22 cellular contexts compared by ENCODE assay signal in the genomic region with DNA sequence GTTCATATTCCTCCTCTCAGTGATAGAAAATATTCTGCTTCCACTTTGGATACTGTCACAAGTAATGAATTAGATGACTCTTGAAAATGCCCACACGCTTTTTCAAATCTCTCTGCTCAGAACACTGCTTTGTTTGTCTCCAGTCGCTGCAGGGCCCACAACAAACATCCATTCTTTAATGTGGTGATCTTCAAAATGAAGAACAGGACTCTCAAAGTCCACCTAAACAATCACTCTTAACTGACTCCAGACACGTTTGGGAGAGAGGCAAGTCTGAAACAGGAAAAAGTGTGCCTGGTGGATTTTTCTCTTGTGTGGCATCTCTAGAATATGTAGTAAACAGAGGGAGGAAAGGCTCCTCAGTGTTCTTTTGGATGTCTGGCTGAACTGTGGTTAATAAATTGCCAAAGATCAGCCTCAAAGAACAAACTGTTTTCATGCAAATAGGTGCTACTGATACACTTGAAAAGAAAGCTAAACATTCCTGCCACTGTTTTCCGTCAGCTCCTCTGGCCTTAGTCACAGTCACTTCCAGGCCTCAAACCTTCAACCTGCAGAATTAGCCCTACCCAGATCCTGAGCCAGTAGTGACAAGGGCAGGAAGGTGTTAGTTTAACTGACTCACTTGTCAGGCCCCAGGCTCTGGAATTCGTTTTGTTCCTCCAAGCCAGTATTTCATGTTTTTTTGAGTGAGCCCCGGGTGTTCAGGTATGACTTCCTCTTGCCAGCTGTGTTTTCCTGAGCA.
DNase-seq lines count a peak whose midpoint lies in the region; TF ChIP-seq lines count a peak whose summit lies in the region.
"Had no signal": no experiment of that assay in that cellular context is flagged by ENCODE, and none has a peak within 500 bp of the region (broad histone marks: within the 10 kb centered on the region; RNA-seq: fewer than 3 reads in every experiment).

No MANE protein-coding gene starts in this region.

- peaks cover 10% of the 10 kb centered on the region for H3K36me3 Mint-ChIP-seq in nephron (ENCODE audit: low read depth)
- H3K36me3 Mint-ChIP-seq: activated naive CD4-positive, alpha-beta T cell treated with anti-CD3 and anti-CD28 coated beads, Interleukin-2, amount 10 ng/mL, durations not matched to agents 7 days and 5 days; memory B cell had no signal

- no peaks in the 10 kb centered on the region for H3K27me3 ChIP-seq in esophagus muscularis mucosa
- H3K27me3 ChIP-seq in ovary: no peaks in the 10 kb centered on the region
- H3K27me3 ChIP-seq: MG63, vagina had no signal

- no peak for TF ChIP-seq CTCF in esophagus muscularis mucosa (IDR thresholded peaks at IDR 0.05)
- TF ChIP-seq CTCF in nephron (IDR thresholded peaks at IDR 0.05; ENCODE audit: unreplicated experiment in 3 of 3): no peak
- TF ChIP-seq CTCF in ovary (IDR thresholded peaks at IDR 0.05): no peak
- no peak for TF ChIP-seq CTCF in GM13977 (IDR thresholded peaks at IDR 0.05; ENCODE audit: extremely low read depth, insufficient read depth, missing control alignments)

- WGBS in esophagus muscularis mucosa: 49% methylated on average over 6 of the region's 6 CpGs
- WGBS in ovary, 3 donors: 53 to 67% (median 54%) methylated on average over 6 of the region's 6 CpGs

- no peak for TF ChIP-seq POLR2A in esophagus muscularis mucosa (IDR thresholded peaks at IDR 0.05; ENCODE audit: low read depth)
- TF ChIP-seq POLR2A in ovary (IDR thresholded peaks at IDR 0.05): no peak

- H3K4me1 Mint-ChIP-seq in nephron: peaks cover 40% of the 10 kb centered on the region
- H3K4me1 Mint-ChIP-seq: activated B cell treated with CpG ODN at 0.5 μM for 24 hours; activated naive CD4-positive, alpha-beta T cell treated with anti-CD3 and anti-CD28 coated beads, Interleukin-2, amount 10 ng/mL, durations not matched to agents 7 days and 5 days; central memory CD8-positive, alpha-beta T cell; memory B cell had no signal

- H3K9me3 ChIP-seq in esophagus muscularis mucosa: no peaks in the 10 kb centered on the region
- no peaks in the 10 kb centered on the region for H3K9me3 ChIP-seq in ovary
- H3K9me3 ChIP-seq: MG63, prostate gland, vagina had no signal

- H3K4me1 ChIP-seq in esophagus muscularis mucosa (peaks cover 0 to 36% (median 23%) of the 10 kb centered on the region in 4 donors), ovary (ENCODE audit: insufficient read depth) (no peaks in the 10 kb centered on the region)
- H3K4me1 ChIP-seq: prostate gland, vagina had no signal

- no peak overlapping the region for H3K4me3 ChIP-seq in esophagus muscularis mucosa
- H3K4me3 ChIP-seq in ovary: no peak overlapping the region
- H3K4me3 ChIP-seq: MG63, prostate gland, SK-N-MC, vagina had no signal

- H3K4me3 Mint-ChIP-seq in nephron: no peak overlapping the region
- H3K4me3 Mint-ChIP-seq: activated B cell treated with CpG ODN at 0.5 μM for 24 hours; activated naive CD4-positive, alpha-beta T cell treated with anti-CD3 and anti-CD28 coated beads, Interleukin-2, amount 10 ng/mL, durations not matched to agents 7 days and 5 days; central memory CD8-positive, alpha-beta T cell; memory B cell had no signal

- in situ Hi-C loops in GM13977 (cut with MboI; ENCODE audit: low pct_unique_long_range_greater_than_20kb, low sequenced_read_pairs, unreplicated experiment): loop anchor here (25.0 kb wide), 1 partner anchor 688 kb away; no protein-coding TSS in a partner anchor

- H3K36me3 ChIP-seq in esophagus muscularis mucosa: no peaks in the 10 kb centered on the region
- no peaks in the 10 kb centered on the region for H3K36me3 ChIP-seq in ovary
- H3K36me3 ChIP-seq: MG63, prostate gland, vagina had no signal

- peak overlapping the region; percentile 90 to 94 (median 90) for H3K27ac Mint-ChIP-seq in nephron
- H3K27ac Mint-ChIP-seq: activated B cell treated with CpG ODN at 0.5 μM for 24 hours; activated naive CD4-positive, alpha-beta T cell treated with anti-CD3 and anti-CD28 coated beads, Interleukin-2, amount 10 ng/mL, durations not matched to agents 7 days and 5 days; memory B cell had no signal

- peaks cover 3% of the 10 kb centered on the region for H3K27me3 Mint-ChIP-seq in nephron (ENCODE audit: low read depth)
- H3K27me3 Mint-ChIP-seq: activated naive CD4-positive, alpha-beta T cell treated with anti-CD3 and anti-CD28 coated beads, Interleukin-2, amount 10 ng/mL, durations not matched to agents 7 days and 5 days had no signal

- H3K27ac ChIP-seq in esophagus muscularis mucosa (replicated peaks in 1 of 4) (peak overlapping the region; percentile 46 to 75 (median 60)), ovary (no peak overlapping the region)
- H3K27ac ChIP-seq: prostate gland, SK-N-MC, vagina had no signal

- peak; percentile 58 for TF ChIP-seq EP300 in esophagus muscularis mucosa (IDR thresholded peaks at IDR 0.05)
- no peak for TF ChIP-seq EP300 in ovary (IDR thresholded peaks at IDR 0.05)

- no peaks in the 10 kb centered on the region for H3K9me3 Mint-ChIP-seq in nephron
- H3K9me3 Mint-ChIP-seq: activated B cell treated with CpG ODN at 0.5 μM for 24 hours; activated naive CD4-positive, alpha-beta T cell treated with anti-CD3 and anti-CD28 coated beads, Interleukin-2, amount 10 ng/mL, durations not matched to agents 7 days and 5 days; central memory CD8-positive, alpha-beta T cell; memory B cell had no signal

- DNase-seq in DMS53 treated with DMSO at 0.1 percent for 48 hours (lab: John Stamatoyannopoulos, UW; ENCODE audit: unreplicated experiment) (peak; percentile 50), NCI-H526 (lab: John Stamatoyannopoulos, UW) (peak; percentile 51 to 67), esophagus muscularis mucosa (ENCODE audit: extremely low spot score) (no peak), ovary (no peak), A172 (ENCODE audit: low spot score) (no peak), UCSD-AML1 (lab: John Stamatoyannopoulos, UW; ENCODE audit: unreplicated experiment) (no peak), GM13977 (ENCODE audit: low spot score) (no peak)
- DNase-seq: activated B cell treated with CpG ODN at 0.5 μM for 24 hours; activated naive CD4-positive, alpha-beta T cell treated with anti-CD3 and anti-CD28 coated beads, Interleukin-2, amount 10 ng/mL, durations not matched to agents 7 days and 5 days; AML-193; erythroblast; hippocampal formation; MG63; NCI-H2081; NK-92 treated with Interleukin-12 subunit alpha and Interleukin-12 subunit beta, amount 100 ng/mL, for 24 hours; stimulated activated CD4-positive, alpha-beta T cell treated with anti-CD3 and anti-CD28 coated beads, Interleukin-1b, Interleukin-23, amount 100 ng/mL, for 48 hours had no signal

- intact Hi-C loops in esophagus muscularis mucosa (cut with DNase I) (loop anchor here (5.0 to 10.0 kb wide), 3 partner anchors 338 to 698 kb away; no protein-coding TSS in a partner anchor), ovary (cut with DNase I) (loop anchor here in 2 of 4 donors (10.0 kb wide), 2 partner anchors 340 to 670 kb away; no protein-coding TSS in a partner anchor)

Comparison
In these comparisons a context has a peak if more than half of its experiments do, and no peak if none do; other contexts are left out.
1. DNase-seq: peak in DMS53 treated with DMSO at 0.1 percent for 48 hours (single experiment) and NCI-H526 (2 of 2); none in esophagus muscularis mucosa (single experiment), ovary (0 of 5), A172 (single experiment), UCSD-AML1 (single experiment) and GM13977 (single experiment).
2. H3K27ac ChIP-seq: peak in esophagus muscularis mucosa (4 of 4); none in ovary (0 of 2).